In genomic region chr7:30032310-30033125, GRCh38 we compare ENCODE assay signal across 1 cellular context.
A peak's percentile ranks its signal among the peaks of the same experiment; 100 is the strongest.
TF ChIP-seq lines count a peak whose summit lies in the region.

No MANE protein-coding gene starts in this region.

TF ChIP-seq in K562, 482 proteins besides CTCF, POLR2A, EP300 and RAD21:
- TF ChIP-seq RBM25 (IDR thresholded peaks at IDR 0.05; ENCODE audit: low read depth, low read length, severe bottlenecking) = peak; percentile 72
- peak; percentile 43; the same call in 1 of the 2 replicates for TF ChIP-seq ESRRA (IDR thresholded peaks at IDR 0.05; ENCODE audit: borderline replicate concordance, low read depth)
- TF ChIP-seq, protein P1, sequence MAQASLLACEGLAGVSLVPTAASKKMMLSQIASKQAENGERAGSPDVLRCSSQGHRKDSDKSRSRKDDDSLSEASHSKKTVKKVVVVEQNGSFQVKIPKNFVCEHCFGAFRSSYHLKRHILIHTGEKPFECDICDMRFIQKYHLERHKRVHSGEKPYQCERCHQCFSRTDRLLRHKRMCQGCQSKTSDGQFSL (CRISPR knock-in tag; IDR thresholded peaks at IDR 0.05) = no peak
- TF ChIP-seq, protein P1 (tag; IDR thresholded peaks at IDR 0.05) = no peak
TF ChIP-seq in K562: peak in this region for 2.
